17 cellular contexts compared by ENCODE assay signal in the genomic region with DNA sequence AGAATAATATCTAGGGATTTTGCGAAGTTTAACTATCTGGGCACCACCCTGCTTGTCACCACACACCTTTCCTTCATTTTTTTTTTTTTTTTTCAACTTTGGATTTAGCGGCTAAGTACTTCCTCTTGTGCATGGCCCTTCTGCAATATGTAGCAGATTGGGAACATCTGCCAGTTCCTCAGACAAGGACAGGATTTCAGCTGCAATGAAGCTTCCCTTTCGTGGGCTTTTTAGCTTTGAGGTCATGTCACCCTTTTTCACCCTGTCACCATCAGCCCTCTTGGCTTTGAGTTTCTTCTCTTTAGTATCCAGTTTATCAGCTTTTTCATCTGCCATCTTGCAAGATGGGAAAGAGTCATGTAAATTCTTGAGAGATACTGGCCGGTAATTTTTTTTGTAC.
"Had no signal": no experiment of that assay in that cellular context is flagged by ENCODE, and none has a peak within 500 bp of the region (broad histone marks: within the 10 kb centered on the region; RNA-seq: fewer than 3 reads in every experiment).

No MANE protein-coding gene starts in this region.

- H3K27me3 Mint-ChIP-seq: activated CD4-positive, alpha-beta T cell treated with anti-CD3 and anti-CD28 coated beads, Interleukin-2, amount 10 ng/mL, durations not matched to agents 7 days and 5 days; natural killer cell treated with Interleukin-12 subunit alpha and Interleukin-12 subunit beta and Interleukin-15 and Interleukin-18, amount 100 ng/mL, for 72 hours had no signal

- H3K27ac Mint-ChIP-seq: activated CD4-positive, alpha-beta T cell treated with anti-CD3 and anti-CD28 coated beads, Interleukin-2, amount 10 ng/mL, durations not matched to agents 7 days and 5 days; activated naive CD4-positive, alpha-beta T cell treated with anti-CD3 and anti-CD28 coated beads, Interleukin-2, amount 50 U/mL, for 72 hours; mesothelial cell of epicardium; natural killer cell treated with Interleukin-12 subunit alpha and Interleukin-12 subunit beta and Interleukin-15 and Interleukin-18, amount 100 ng/mL, for 72 hours; stimulated activated effector memory CD8-positive, alpha-beta T cell treated with anti-CD3 and anti-CD28 coated beads, Interleukin-12 subunit alpha, Interleukin-12 subunit beta, amount 100 ng/mL, for 72 hours had no signal

- H3K9me3 Mint-ChIP-seq: stimulated activated effector memory CD8-positive, alpha-beta T cell treated with anti-CD3 and anti-CD28 coated beads, Interleukin-12 subunit alpha, Interleukin-12 subunit beta, amount 100 ng/mL, for 72 hours had no signal

- DNase-seq: activated CD4-positive, alpha-beta T cell treated with anti-CD3 and anti-CD28 coated beads, Interleukin-2, amount 10 ng/mL, durations not matched to agents 7 days and 5 days; activated CD8-positive, alpha-beta memory T cell treated with anti-CD3 and anti-CD28 coated beads, Interleukin-2, amount 50 U/mL, for 4 hours; activated effector memory CD4-positive, alpha-beta T cell treated with Interleukin-2 at 50 U/mL for 16 hours; activated T-cell treated with anti-CD3 and anti-CD28 coated beads, Interleukin-2, amount 50 U/mL, for 48 hours; adrenal gland; cerebellar nuclear complex; effector CD4-positive, alpha-beta T cell; gastrocnemius medialis; heart left ventricle; kidney; left lung; stimulated activated CD4-positive, alpha-beta T cell treated with anti-CD3 and anti-CD28 coated beads, Interleukin-4, amount 100 ng/mL, for 1 hour; stomach had no signal

- H3K36me3 Mint-ChIP-seq: activated naive CD4-positive, alpha-beta T cell treated with anti-CD3 and anti-CD28 coated beads, Interleukin-2, amount 50 U/mL, for 72 hours; mesothelial cell of epicardium; natural killer cell treated with Interleukin-12 subunit alpha and Interleukin-12 subunit beta and Interleukin-15 and Interleukin-18, amount 100 ng/mL, for 72 hours; stimulated activated effector memory CD8-positive, alpha-beta T cell treated with anti-CD3 and anti-CD28 coated beads, Interleukin-12 subunit alpha, Interleukin-12 subunit beta, amount 100 ng/mL, for 72 hours had no signal

- H3K4me3 Mint-ChIP-seq: activated CD4-positive, alpha-beta T cell treated with anti-CD3 and anti-CD28 coated beads, Interleukin-2, amount 10 ng/mL, durations not matched to agents 7 days and 5 days; mesothelial cell of epicardium; natural killer cell treated with Interleukin-12 subunit alpha and Interleukin-12 subunit beta and Interleukin-15 and Interleukin-18, amount 100 ng/mL, for 72 hours; stimulated activated effector memory CD8-positive, alpha-beta T cell treated with anti-CD3 and anti-CD28 coated beads, Interleukin-12 subunit alpha, Interleukin-12 subunit beta, amount 100 ng/mL, for 72 hours had no signal

- H3K4me1 Mint-ChIP-seq: activated CD4-positive, alpha-beta T cell treated with anti-CD3 and anti-CD28 coated beads, Interleukin-2, amount 10 ng/mL, durations not matched to agents 7 days and 5 days; mesothelial cell of epicardium; stimulated activated effector memory CD8-positive, alpha-beta T cell treated with anti-CD3 and anti-CD28 coated beads, Interleukin-12 subunit alpha, Interleukin-12 subunit beta, amount 100 ng/mL, for 72 hours had no signal
